Comparison of ENCODE assay signal across 1 cellular context in the genomic region with DNA sequence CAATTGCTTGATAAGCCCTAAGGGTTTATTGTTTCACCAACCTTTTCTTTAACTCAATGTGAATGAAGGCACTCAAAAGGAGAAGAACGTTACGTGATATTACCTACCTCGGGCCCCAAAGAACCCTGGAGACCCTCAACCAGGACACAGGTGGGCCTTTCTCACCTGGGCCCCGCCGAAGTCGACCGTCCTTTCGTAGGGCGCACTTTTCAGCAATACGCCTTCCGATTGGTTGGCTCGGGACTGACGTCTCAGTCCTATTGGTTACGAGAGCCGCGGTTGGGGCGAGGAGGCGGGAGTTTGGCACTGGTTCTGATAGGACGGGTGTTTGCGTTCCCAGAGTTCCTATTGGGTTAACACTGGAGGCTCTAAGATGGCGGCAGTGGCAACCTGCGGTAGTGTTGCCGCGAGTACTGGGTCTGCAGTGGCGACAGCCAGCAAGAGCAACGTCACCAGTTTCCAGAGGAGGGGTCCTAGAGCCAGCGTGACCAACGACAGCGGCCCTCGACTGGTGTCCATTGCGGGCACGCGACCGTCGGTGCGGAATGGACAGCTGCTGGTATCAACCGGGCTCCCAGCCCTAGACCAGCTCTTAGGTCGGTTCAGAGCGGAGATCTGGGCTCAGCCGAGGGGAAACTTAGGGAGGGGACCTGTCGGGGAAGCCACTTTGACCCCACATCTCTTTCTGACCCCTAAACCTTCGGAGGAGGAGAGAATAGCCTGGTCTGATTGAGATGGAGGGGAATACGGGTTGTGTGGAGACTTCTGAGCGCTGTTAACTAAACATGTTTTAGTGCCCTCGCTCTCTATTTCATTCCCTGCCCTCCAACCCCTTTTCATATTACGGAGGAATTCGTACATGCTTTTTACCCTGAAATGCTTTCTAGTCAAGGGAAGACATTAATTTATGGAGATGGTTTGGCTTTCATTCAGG.
TF ChIP-seq lines count a peak whose summit lies in the region.

A gene with protein sequence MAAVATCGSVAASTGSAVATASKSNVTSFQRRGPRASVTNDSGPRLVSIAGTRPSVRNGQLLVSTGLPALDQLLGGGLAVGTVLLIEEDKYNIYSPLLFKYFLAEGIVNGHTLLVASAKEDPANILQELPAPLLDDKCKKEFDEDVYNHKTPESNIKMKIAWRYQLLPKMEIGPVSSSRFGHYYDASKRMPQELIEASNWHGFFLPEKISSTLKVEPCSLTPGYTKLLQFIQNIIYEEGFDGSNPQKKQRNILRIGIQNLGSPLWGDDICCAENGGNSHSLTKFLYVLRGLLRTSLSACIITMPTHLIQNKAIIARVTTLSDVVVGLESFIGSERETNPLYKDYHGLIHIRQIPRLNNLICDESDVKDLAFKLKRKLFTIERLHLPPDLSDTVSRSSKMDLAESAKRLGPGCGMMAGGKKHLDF (plus strand): TSS at position 356 of the 934 bp plus-strand sequence. CDS start 18 bp downstream, at position 374.
A gene with protein sequence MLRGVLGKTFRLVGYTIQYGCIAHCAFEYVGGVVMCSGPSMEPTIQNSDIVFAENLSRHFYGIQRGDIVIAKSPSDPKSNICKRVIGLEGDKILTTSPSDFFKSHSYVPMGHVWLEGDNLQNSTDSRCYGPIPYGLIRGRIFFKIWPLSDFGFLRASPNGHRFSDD (minus strand): TSS at position 211 of the 934 bp plus-strand sequence. CDS start 46,346 bp downstream, outside the sequence.

TF ChIP-seq in A549, 52 proteins besides CTCF, POLR2A, EP300 and RAD21 (continued from another document):
- TF ChIP-seq REST (IDR thresholded peaks at IDR 0.05) (no peak), ZSCAN20 (CRISPR knock-in tag; IDR thresholded peaks at IDR 0.05) (no peak), GATA3 (IDR thresholded peaks at IDR 0.05; ENCODE audit: borderline replicate concordance) (no peak), NFE2L2 (conservative IDR thresholded peaks at IDR 0.05; ENCODE audit: low read length) (no peak), KDM5A (IDR thresholded peaks at IDR 0.05) (peak; percentile 92), JUNB (IDR thresholded peaks at IDR 0.05) (no peak), CBX8 (IDR thresholded peaks at IDR 0.05) (no peak), EHF (CRISPR knock-in tag; IDR thresholded peaks at IDR 0.05) (no peak), RFX5 (IDR thresholded peaks at IDR 0.05) (no peak; the same call in 1 of the 2 replicates)
- TF ChIP-seq, protein P1, sequence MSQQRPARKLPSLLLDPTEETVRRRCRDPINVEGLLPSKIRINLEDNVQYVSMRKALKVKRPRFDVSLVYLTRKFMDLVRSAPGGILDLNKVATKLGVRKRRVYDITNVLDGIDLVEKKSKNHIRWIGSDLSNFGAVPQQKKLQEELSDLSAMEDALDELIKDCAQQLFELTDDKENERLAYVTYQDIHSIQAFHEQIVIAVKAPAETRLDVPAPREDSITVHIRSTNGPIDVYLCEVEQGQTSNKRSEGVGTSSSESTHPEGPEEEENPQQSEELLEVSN (IDR thresholded peaks at IDR 0.05; ENCODE audit: borderline replicate concordance, low read depth), result 0 out of 2 replicates have a peak, but pooled peaks have one; percentile 55
- TF ChIP-seq, protein P2, sequence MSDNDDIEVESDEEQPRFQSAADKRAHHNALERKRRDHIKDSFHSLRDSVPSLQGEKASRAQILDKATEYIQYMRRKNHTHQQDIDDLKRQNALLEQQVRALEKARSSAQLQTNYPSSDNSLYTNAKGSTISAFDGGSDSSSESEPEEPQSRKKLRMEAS (IDR thresholded peaks at IDR 0.05), result peak; percentile 54; the same call in 1 of the 2 replicates
